In genomic region chrY:19015213-19015612, GRCh38 we compare ENCODE assay signal across 3 cellular contexts.
"Had no signal": no experiment of that assay in that cellular context is flagged by ENCODE, and none has a peak within 500 bp of the region (broad histone marks: within the 10 kb centered on the region; RNA-seq: fewer than 3 reads in every experiment).

No MANE protein-coding gene starts in this region.

- H3K4me3 ChIP-seq: GM12878 had no signal

- ATAC-seq: GM12878 had no signal

- DNase-seq: GDM1, GF-D8 had no signal
